In the genomic region with DNA sequence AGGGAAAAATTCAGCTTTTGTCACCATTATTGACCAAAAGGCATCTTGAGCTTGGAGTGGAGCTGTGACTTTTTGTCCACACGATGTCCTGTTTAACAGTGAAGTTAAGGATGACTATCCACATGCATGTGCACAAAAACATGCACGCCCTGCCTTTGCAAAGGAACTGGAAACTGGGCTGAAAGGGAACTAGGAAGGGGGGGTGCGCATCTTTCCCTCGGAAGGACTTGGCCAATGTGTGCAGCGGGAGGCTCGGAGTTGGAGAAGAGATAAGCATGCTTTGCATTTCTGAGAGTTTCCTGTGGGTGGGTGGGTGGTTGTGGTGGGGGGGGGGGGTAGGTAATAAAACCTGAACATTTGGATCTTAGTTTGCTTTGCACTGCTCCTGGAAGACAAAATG, we compare ENCODE assay signal across 13 cellular contexts. TPM values are rescaled to one million over a fixed set of nuclear protein-coding genes. Genes with fewer than 3 reads are reported as not detected.
DNase-seq lines count a peak whose midpoint lies in the region; TF ChIP-seq lines count a peak whose summit lies in the region.
"Had no signal": no experiment of that assay in that cellular context is flagged by ENCODE, and none has a peak within 500 bp of the region (broad histone marks: within the 10 kb centered on the region; RNA-seq: fewer than 3 reads in every experiment).

No MANE protein-coding gene starts in this region.

- H3K36me3 ChIP-seq in HUES48 (ENCODE audit: control insufficient read depth, insufficient read depth, low read length) (no peaks in the 10 kb centered on the region), mesodermal cell (ENCODE audit: control insufficient read depth, insufficient read depth, low read length) (no peaks in the 10 kb centered on the region)

- WGBS in mesodermal cell (ENCODE audit: insufficient coverage in 2 of 2), 2 experiments, result 17% methylated on average over 3 of the region's 6 CpGs; no CpG with 5 or more reads in 1 of the 2 experiments

- peaks cover 91% of the 10 kb centered on the region for H3K27me3 ChIP-seq in HUES48 (ENCODE audit: control insufficient read depth, insufficient read depth, low read length)
- H3K27me3 ChIP-seq in dorsolateral prefrontal cortex, result peaks cover 0 to 19% (median 0%) of the 10 kb centered on the region in 45 donors

- H3K27ac ChIP-seq in HUES48 (ENCODE audit: low read depth, low read length), result no peak overlapping the region
- H3K27ac ChIP-seq in dorsolateral prefrontal cortex, result peak overlapping the region in 56 of 59 donors; percentile 6 to 88 (median 76)
- no peak overlapping the region for H3K27ac ChIP-seq in mesodermal cell (ENCODE audit: low read depth, low read length, severe bottlenecking)

- H3K4me1 ChIP-seq in HUES48 (ENCODE audit: control insufficient read depth, insufficient read depth, low read length) (peaks cover 24% of the 10 kb centered on the region), mesodermal cell (ENCODE audit: control insufficient read depth, insufficient read depth, low read length, poor library complexity, severe bottlenecking) (peaks cover 5% of the 10 kb centered on the region)

- intact Hi-C loops in dorsolateral prefrontal cortex (cut with DNase I), result loop anchor here in 1 of 2 donors (5.0 kb wide), 2 partner anchors 71 to 346 kb away; no protein-coding TSS in a partner anchor

- peak; percentile 26 for DNase-seq in AG08396 (ENCODE audit: low spot score)
- DNase-seq in dorsolateral prefrontal cortex, result peak in 1 of 10 donors; percentile 23
- DNase-seq in NCI-H1436 (lab: John Stamatoyannopoulos, UW), result no peak
- no peak for DNase-seq in kidney tubule cell (ENCODE audit: low spot score)
- DNase-seq in activated naive CD4-positive, alpha-beta T cell treated with Interleukin-2 at 50 U/mL for 16 hours, result no peak
- no peak for DNase-seq in SK-N-DZ (ENCODE audit: low spot score)
- DNase-seq: effector CD4-positive, alpha-beta T cell; MV-4-11; T-helper 17 cell had no signal

- H3K9ac ChIP-seq in HUES48 (ENCODE audit: low read depth, low read length), result no peak overlapping the region

- no peaks in the 10 kb centered on the region for H3K9me3 ChIP-seq in HUES48 (ENCODE audit: control insufficient read depth, insufficient read depth, low read length)
- no peaks in the 10 kb centered on the region for H3K9me3 ChIP-seq in mesodermal cell (ENCODE audit: control insufficient read depth, low read length)

- TF ChIP-seq CTCF in dorsolateral prefrontal cortex (IDR thresholded peaks at IDR 0.05 in 54 of 56, conservative IDR thresholded peaks at IDR 0.05 in 2 of 56; ENCODE audit: low read depth in 1 of 56, partially characterized antibody in 56 of 56), result peak in 1 of 56 donors; percentile 5

- H3K4me3 ChIP-seq in HUES48 (ENCODE audit: low read depth, low read length) (peak overlapping the region; percentile 60), dorsolateral prefrontal cortex (peak overlapping the region; percentile 42 to 88 (median 71)), mesodermal cell (ENCODE audit: extremely low read depth, insufficient read depth, low read length, poor library complexity, severe bottlenecking) (peak overlapping the region; percentile 29)

RNA-seq across cellular contexts. Expression of a gene that starts 0.4 kb away (rescaled TPM):
- 10 to 100 TPM; 22.2 to 74.8 (median 42.9) TPM for total RNA-seq in dorsolateral prefrontal cortex
- polyA plus RNA-seq in mesodermal cell (2013, experiment 1 of 2), result 0.41 TPM
- polyA plus RNA-seq in mesodermal cell (2013, experiment 2 of 2), result 0.15 TPM
- not detected in 2 replicates for polyA plus RNA-seq in SK-N-DZ (2014; cell fraction: cytosol; rRNA removed)
- polyA plus RNA-seq in SK-N-DZ (2014; cell fraction: nucleus; rRNA removed), result not detected in 2 replicates
- total RNA-seq: activated CD8-positive, alpha-beta memory T cell treated with anti-CD3 and anti-CD28 coated beads for 36 hours; activated naive CD4-positive, alpha-beta T cell treated with anti-CD3 and anti-CD28 coated beads, Interleukin-2, amount 50 U/mL, for 72 hours; T-helper 17 cell had no signal

Comparison
In these comparisons a context has a peak if more than half of its experiments do, and no peak if none do; other contexts are left out.
1. H3K27ac ChIP-seq: peak in dorsolateral prefrontal cortex (56 of 59); none in HUES48 (single experiment) and mesodermal cell (single experiment).
2. Peak in every context shown above with its lines, with median percentiles within 50 percentile points of each other: H3K4me3 ChIP-seq.